In genomic region chr10:119233821-119234220, GRCh38 we compare ENCODE assay signal across 13 cellular contexts. TPM values are rescaled to one million over a fixed set of nuclear protein-coding genes. Genes with fewer than 3 reads are reported as not detected.
DNase-seq lines count a peak whose midpoint lies in the region; ATAC-seq and TF ChIP-seq lines count a peak whose summit lies in the region.
"Had no signal": no experiment of that assay in that cellular context is flagged by ENCODE, and none has a peak within 500 bp of the region (broad histone marks: within the 10 kb centered on the region; RNA-seq: fewer than 3 reads in every experiment).

No MANE protein-coding gene starts in this region.

- no peak overlapping the region for H3K4me3 ChIP-seq in Panc1 (ENCODE audit: low read depth in 2 of 2, low read length in 2 of 2)
- H3K4me3 ChIP-seq in gastroesophageal sphincter = no peak overlapping the region
- no peak overlapping the region for H3K4me3 ChIP-seq in skeletal muscle tissue (ENCODE audit: low read length in 3 of 3)
- H3K4me3 ChIP-seq in endodermal cell (ENCODE audit: low read length) = no peak overlapping the region

- H3K36me3 ChIP-seq in Panc1 (ENCODE audit: control insufficient read depth, insufficient read depth, low read length) (no peaks in the 10 kb centered on the region), gastroesophageal sphincter (no peaks in the 10 kb centered on the region), skeletal muscle tissue (ENCODE audit: control insufficient read depth in 3 of 3, insufficient read depth in 3 of 3, low read length in 3 of 3) (no peaks in the 10 kb centered on the region), endodermal cell (ENCODE audit: control insufficient read depth, insufficient read depth, low read length) (no peaks in the 10 kb centered on the region)

- H3K27me3 Mint-ChIP-seq in activated CD4-positive, alpha-beta T cell treated with anti-CD3 and anti-CD28 coated beads, Interleukin-2, amount 10 ng/mL, durations not matched to agents 24 days and 14 days = no peaks in the 10 kb centered on the region
- no peaks in the 10 kb centered on the region for H3K27me3 Mint-ChIP-seq in endodermal cell (ENCODE audit: insufficient read depth)
- no peaks in the 10 kb centered on the region for H3K27me3 Mint-ChIP-seq in chondrocyte (ENCODE audit: low read depth)

- POLR2A ChIA-PET in Panc1 (lab: Charles Lee) = no interaction called here

- no peak for TF ChIP-seq EP300 in gastroesophageal sphincter (IDR thresholded peaks at IDR 0.05)

- H3K27ac Mint-ChIP-seq in activated CD4-positive, alpha-beta T cell treated with anti-CD3 and anti-CD28 coated beads, Interleukin-2, amount 10 ng/mL, durations not matched to agents 24 days and 14 days = peak overlapping the region; percentile 91
- H3K27ac Mint-ChIP-seq in endodermal cell (no peak overlapping the region), chondrocyte (ENCODE audit: unreplicated experiment) (no peak overlapping the region)

- H3K4me3 Mint-ChIP-seq in activated CD4-positive, alpha-beta T cell treated with anti-CD3 and anti-CD28 coated beads, Interleukin-2, amount 10 ng/mL, durations not matched to agents 24 days and 14 days = no peak overlapping the region
- H3K4me3 Mint-ChIP-seq in endodermal cell (no peak overlapping the region), chondrocyte (ENCODE audit: unreplicated experiment) (no peak overlapping the region)
- H3K4me3 Mint-ChIP-seq: neural crest cell had no signal

- CTCF ChIA-PET in Panc1 (lab: Charles Lee) = interaction anchor here (1.0 kb wide), 1 partner anchor 12 kb away, joined by 3 read pairs; no protein-coding TSS in a partner anchor

- TF ChIP-seq CTCF in Panc1 (IDR thresholded peaks at IDR 0.05) = no peak
- no peak for TF ChIP-seq CTCF in gastroesophageal sphincter (IDR thresholded peaks at IDR 0.05)
- no peak for TF ChIP-seq CTCF in endodermal cell (conservative IDR thresholded peaks at IDR 0.05)
- TF ChIP-seq CTCF in chondrocyte (IDR thresholded peaks at IDR 0.05) = no peak

- peaks cover 58% of the 10 kb centered on the region for H3K4me1 Mint-ChIP-seq in activated CD4-positive, alpha-beta T cell treated with anti-CD3 and anti-CD28 coated beads, Interleukin-2, amount 10 ng/mL, durations not matched to agents 24 days and 14 days
- H3K4me1 Mint-ChIP-seq in endodermal cell = peaks cover 35% of the 10 kb centered on the region
- H3K4me1 Mint-ChIP-seq in chondrocyte (ENCODE audit: low read depth) = peaks cover 44% of the 10 kb centered on the region

- intact Hi-C loops in activated CD4-positive, alpha-beta T cell treated with anti-CD3 and anti-CD28 coated beads, Interleukin-2, amount 10 ng/mL, durations not matched to agents 24 days and 14 days (cut with micrococcal nuclease) = no loop called here
- intact Hi-C loops in Panc1 (cut with micrococcal nuclease; ENCODE audit: unreplicated experiment) = no loop called here

- H3K9ac ChIP-seq in skeletal muscle tissue (ENCODE audit: low read depth in 1 of 3, low read length in 3 of 3) (no peak overlapping the region), endodermal cell (ENCODE audit: extremely low read depth, low read length, poor library complexity, severe bottlenecking) (no peak overlapping the region)

- H3K9me3 ChIP-seq in Panc1 (ENCODE audit: control insufficient read depth, insufficient read depth, low read depth, low read length) (no peaks in the 10 kb centered on the region), gastroesophageal sphincter (no peaks in the 10 kb centered on the region), skeletal muscle tissue (ENCODE audit: control insufficient read depth in 3 of 3, low read length in 3 of 3) (no peaks in the 10 kb centered on the region), endodermal cell (ENCODE audit: control insufficient read depth, low read length) (no peaks in the 10 kb centered on the region)

- TF ChIP-seq POLR2A in gastroesophageal sphincter (IDR thresholded peaks at IDR 0.05) = no peak

- H3K36me3 Mint-ChIP-seq in activated CD4-positive, alpha-beta T cell treated with anti-CD3 and anti-CD28 coated beads, Interleukin-2, amount 10 ng/mL, durations not matched to agents 24 days and 14 days (ENCODE audit: low read depth) = peaks cover 32% of the 10 kb centered on the region
- H3K36me3 Mint-ChIP-seq in endodermal cell (ENCODE audit: low read depth) = peaks cover 2% of the 10 kb centered on the region
- H3K36me3 Mint-ChIP-seq in chondrocyte (ENCODE audit: low read depth) = no peaks in the 10 kb centered on the region

- peaks cover 42% of the 10 kb centered on the region for H3K4me1 ChIP-seq in Panc1 (ENCODE audit: control insufficient read depth, insufficient read depth, low read length)
- peaks cover 0 to 72% (median 28%) of the 10 kb centered on the region in 3 donors for H3K4me1 ChIP-seq in gastroesophageal sphincter
- peaks cover 19 to 31% (median 26%) of the 10 kb centered on the region in 3 donors for H3K4me1 ChIP-seq in skeletal muscle tissue (ENCODE audit: control insufficient read depth in 3 of 3, insufficient read depth in 3 of 3, low read length in 3 of 3)
- H3K4me1 ChIP-seq in endodermal cell (ENCODE audit: control insufficient read depth, insufficient read depth, low read length) = no peaks in the 10 kb centered on the region

- H3K27ac ChIP-seq in Panc1 (ENCODE audit: low read length) = peak overlapping the region; percentile 74
- H3K27ac ChIP-seq in gastroesophageal sphincter = peak overlapping the region in 3 of 4 donors; percentile 39 to 68 (median 63)
- H3K27ac ChIP-seq in skeletal muscle tissue (ENCODE audit: low read depth, low read length) = peak overlapping the region; percentile 37
- no peak overlapping the region for H3K27ac ChIP-seq in endodermal cell (ENCODE audit: low read depth, low read length)

- peaks cover 20% of the 10 kb centered on the region for H3K9me3 Mint-ChIP-seq in activated CD4-positive, alpha-beta T cell treated with anti-CD3 and anti-CD28 coated beads, Interleukin-2, amount 10 ng/mL, durations not matched to agents 24 days and 14 days
- peaks cover 8% of the 10 kb centered on the region for H3K9me3 Mint-ChIP-seq in endodermal cell
- H3K9me3 Mint-ChIP-seq in chondrocyte (ENCODE audit: low read depth) = no peaks in the 10 kb centered on the region

- H3K27me3 ChIP-seq in Panc1 (ENCODE audit: control insufficient read depth, insufficient read depth, low read length) (no peaks in the 10 kb centered on the region), gastroesophageal sphincter (no peaks in the 10 kb centered on the region), skeletal muscle tissue (ENCODE audit: control insufficient read depth in 3 of 3, insufficient read depth in 3 of 3, low read length in 3 of 3) (no peaks in the 10 kb centered on the region), endodermal cell (ENCODE audit: control insufficient read depth, insufficient read depth, low read length, poor library complexity, severe bottlenecking) (no peaks in the 10 kb centered on the region)

- ATAC-seq in Panc1 (peak; percentile 39), gastroesophageal sphincter (peak; percentile 50)
- ATAC-seq: SK-N-SH treated with all-trans-retinoic acid at 6 μM for 48 hours had no signal

- 26% methylated on average over 3 of the region's 3 CpGs; no CpG with 5 or more reads in 1 of the 2 donors for WGBS in gastroesophageal sphincter (ENCODE audit: low coverage in 1 of 2), 2 donors
- 83 to 95% methylated on average over 1 to 3 of the region's 3 CpGs for WGBS in endodermal cell (ENCODE audit: insufficient coverage in 1 of 2, insufficient read length in 1 of 2), 2 experiments

- BruUV-seq in Panc1 (replicated peaks; lab: Mats Ljungman, UMichigan) = no TSS peak

- in situ Hi-C loops in Panc1 (cut with HindIII; ENCODE audit: low pct_unique_long_range_greater_than_20kb, low sequenced_read_pairs) = no loop called here

- DNase-seq in activated CD4-positive, alpha-beta T cell treated with anti-CD3 and anti-CD28 coated beads, Interleukin-2, amount 10 ng/mL, durations not matched to agents 24 days and 14 days = no peak
- no peak for DNase-seq in activated CD4-positive, alpha-beta T cell treated with anti-CD3 and anti-CD28 coated beads, Interleukin-2, amount 50 U/mL, for 1 hour
- DNase-seq in Panc1 (ENCODE audit: low read depth, low spot score) (no peak), cortex of kidney (lab: John Stamatoyannopoulos, UW) (no peak), endodermal cell (no peak), chondrocyte (ENCODE audit: low spot score) (no peak)
- DNase-seq: activated naive CD4-positive, alpha-beta T cell treated with anti-CD3 and anti-CD28 coated beads, Interleukin-2, amount 50 U/mL, for 16 hours; DMS79; NCI-H524 treated with DMSO at 0.1 percent for 48 hours had no signal

RNA-seq across cellular contexts. Expression of gene GRK5, which starts 26.4 kb away (rescaled TPM):
- total RNA-seq in activated CD4-positive, alpha-beta T cell treated with anti-CD3 and anti-CD28 coated beads, Interleukin-2, amount 10 ng/mL, durations not matched to agents 24 days and 14 days = 25.6 and 27.3 TPM in 2 replicates
- total RNA-seq in Panc1 (2021; ENCODE audit: unreplicated experiment) (29.0 TPM), gastroesophageal sphincter (10 to 100 TPM; 28.8 to 71.6 (median 47.7) TPM), skeletal muscle tissue (12.5 TPM), endodermal cell (10 to 100 TPM in 1 of 2 donors, 1 to 10 TPM in 1; 9.1 to 11.9 TPM), chondrocyte (11.7 to 16.4 TPM (median 15.7 TPM) in 3 replicates)
- polyA plus RNA-seq in Panc1 (2012; ENCODE audit: insufficient read length) = 23.6 TPM
- 6.1 TPM for polyA plus RNA-seq in endodermal cell (2013, experiment 1 of 2)
- polyA plus RNA-seq in endodermal cell (2013, experiment 2 of 2) = 4.6 TPM

RNA-seq across cellular contexts. Expression of gene PRDX3, which starts 55.2 kb away (rescaled TPM):
- 179 and 180 TPM in 2 replicates for total RNA-seq in activated CD4-positive, alpha-beta T cell treated with anti-CD3 and anti-CD28 coated beads, Interleukin-2, amount 10 ng/mL, durations not matched to agents 24 days and 14 days
- total RNA-seq in Panc1 (2021; ENCODE audit: unreplicated experiment) = 235 TPM
- polyA plus RNA-seq in Panc1 (2012; ENCODE audit: insufficient read length) = 145 TPM
- 100 to 1,000 TPM; 140 to 289 (median 164) TPM for total RNA-seq in gastroesophageal sphincter
- total RNA-seq in skeletal muscle tissue = 89.2 TPM
- 100 to 1,000 TPM; 153 to 173 TPM for total RNA-seq in endodermal cell
- polyA plus RNA-seq in endodermal cell (2013, experiment 1 of 2) = 242 TPM
- 229 TPM for polyA plus RNA-seq in endodermal cell (2013, experiment 2 of 2)
- 78.6 to 85.0 TPM (median 79.2 TPM) in 3 replicates for total RNA-seq in chondrocyte
